ENCODE assay signal across 1 cellular context in genomic region chr22:49209452-49210195, GRCh38.
A peak's percentile ranks its signal among the peaks of the same experiment; 100 is the strongest.
TF ChIP-seq lines count a peak whose summit lies in the region.

No MANE protein-coding gene starts in this region.

TF ChIP-seq in HepG2, 621 proteins besides CTCF, POLR2A, EP300 and RAD21 (continued from another document and continues in another):
- no peak for TF ChIP-seq ZBED4 (CRISPR knock-in tag; IDR thresholded peaks at IDR 0.05; ENCODE audit: borderline replicate concordance)
- TF ChIP-seq ZNF432 (CRISPR knock-in tag; IDR thresholded peaks at IDR 0.05; ENCODE audit: borderline replicate concordance), result no peak
- 0 out of 2 replicates have a peak, but pooled peaks have one; percentile 36 for TF ChIP-seq ZNF574 (CRISPR knock-in tag; IDR thresholded peaks at IDR 0.05)
- no peak for TF ChIP-seq ZNF772 (CRISPR knock-in tag; IDR thresholded peaks at IDR 0.05)
- peak; percentile 47; the same call in 1 of the 2 replicates for TF ChIP-seq CBX5 (CRISPR knock-in tag; IDR thresholded peaks at IDR 0.05; ENCODE audit: borderline replicate concordance)
- no peak for TF ChIP-seq ZBTB39 (CRISPR knock-in tag; IDR thresholded peaks at IDR 0.05)
- TF ChIP-seq ZBTB38 (CRISPR knock-in tag; IDR thresholded peaks at IDR 0.05), result no peak
- TF ChIP-seq PAXIP1 (CRISPR knock-in tag; conservative IDR thresholded peaks at IDR 0.05), result peak; percentile 65
- TF ChIP-seq ZUFSP (CRISPR knock-in tag; IDR thresholded peaks at IDR 0.05; ENCODE audit: borderline replicate concordance), result no peak
- no peak for TF ChIP-seq YEATS2 (CRISPR knock-in tag; IDR thresholded peaks at IDR 0.05; ENCODE audit: borderline replicate concordance)
- no peak for TF ChIP-seq ZNF891 (CRISPR knock-in tag; IDR thresholded peaks at IDR 0.05)
- no peak for TF ChIP-seq THYN1 (CRISPR knock-in tag; IDR thresholded peaks at IDR 0.05; ENCODE audit: borderline replicate concordance, low read depth)
- no peak for TF ChIP-seq STAG1 (CRISPR knock-in tag; IDR thresholded peaks at IDR 0.05)
- no peak for TF ChIP-seq ATF7-NPFF (CRISPR knock-in tag; IDR thresholded peaks at IDR 0.05; ENCODE audit: low read depth)
- TF ChIP-seq ZSCAN25 (CRISPR knock-in tag; IDR thresholded peaks at IDR 0.05), result 0 out of 2 replicates have a peak, but pooled peaks have one; percentile 36
- TF ChIP-seq ZNF644 (CRISPR knock-in tag; IDR thresholded peaks at IDR 0.05; ENCODE audit: low read depth), result no peak
- no peak for TF ChIP-seq AKAP8 (CRISPR knock-in tag; IDR thresholded peaks at IDR 0.05)
- TF ChIP-seq HOXA7 (CRISPR knock-in tag; IDR thresholded peaks at IDR 0.05), result no peak
- 0 out of 2 replicates have a peak, but pooled peaks have one; percentile 26 for TF ChIP-seq POGK (CRISPR knock-in tag; conservative IDR thresholded peaks at IDR 0.05)
- no peak for TF ChIP-seq XBP1 (CRISPR knock-in tag; IDR thresholded peaks at IDR 0.05)
- TF ChIP-seq ZFP90 (CRISPR knock-in tag; IDR thresholded peaks at IDR 0.05; ENCODE audit: borderline replicate concordance), result no peak
- TF ChIP-seq ARID2 (CRISPR knock-in tag; IDR thresholded peaks at IDR 0.05; ENCODE audit: borderline replicate concordance), result no peak
- TF ChIP-seq ZFP41 (CRISPR knock-in tag; IDR thresholded peaks at IDR 0.05; ENCODE audit: borderline replicate concordance), result no peak
- peak; percentile 49; the same call in 1 of the 2 replicates for TF ChIP-seq ZGPAT (CRISPR knock-in tag; IDR thresholded peaks at IDR 0.05)
- no peak for TF ChIP-seq TEF (CRISPR knock-in tag; IDR thresholded peaks at IDR 0.05)
- TF ChIP-seq PCBP2 (optimal IDR thresholded peaks at IDR 0.05; ENCODE audit: low read depth, low read length, poor library complexity, severe bottlenecking), result no peak
- TF ChIP-seq SOX5 (CRISPR knock-in tag; IDR thresholded peaks at IDR 0.05; ENCODE audit: borderline replicate concordance), result 0 out of 2 replicates have a peak, but pooled peaks have one; percentile 26
- TF ChIP-seq BRF2 (CRISPR knock-in tag; IDR thresholded peaks at IDR 0.05), result no peak
- TF ChIP-seq GPBP1L1 (CRISPR knock-in tag; IDR thresholded peaks at IDR 0.05), result no peak
- peak; percentile 71; the same call in 1 of the 2 replicates for TF ChIP-seq FOXC1 (CRISPR knock-in tag; IDR thresholded peaks at IDR 0.05; ENCODE audit: borderline replicate concordance)
- TF ChIP-seq ZFX (CRISPR knock-in tag; IDR thresholded peaks at IDR 0.05; ENCODE audit: low read depth), result no peak
- TF ChIP-seq ZNF724P (CRISPR knock-in tag; IDR thresholded peaks at IDR 0.05; ENCODE audit: borderline replicate concordance), result no peak
